In the genomic region with DNA sequence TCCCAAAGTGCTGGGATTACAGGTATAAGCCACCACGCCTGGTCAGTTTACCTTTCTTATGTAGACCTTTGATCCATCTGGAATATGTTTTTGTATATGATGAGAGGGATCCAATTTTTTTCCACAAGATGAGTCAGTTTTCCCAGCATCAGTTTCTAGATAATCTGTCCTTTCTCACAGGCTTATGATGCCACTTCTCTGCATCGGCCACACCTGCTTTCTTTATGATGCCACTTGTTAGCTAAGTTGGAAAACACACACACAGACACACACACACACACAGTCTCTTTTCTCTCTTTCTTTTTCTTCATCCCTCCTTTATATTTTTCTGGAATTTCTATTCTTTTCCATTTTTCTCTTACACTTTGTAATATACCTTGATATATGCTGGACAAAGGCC, we compare ENCODE assay signal across 21 cellular contexts.
DNase-seq lines count a peak whose midpoint lies in the region; ATAC-seq, FAIRE-seq and TF ChIP-seq lines count a peak whose summit lies in the region.
"Had no signal": no experiment of that assay in that cellular context is flagged by ENCODE, and none has a peak within 500 bp of the region (broad histone marks: within the 10 kb centered on the region; RNA-seq: fewer than 3 reads in every experiment).

No MANE protein-coding gene starts in this region.

- peaks cover 33% of the 10 kb centered on the region for H3K79me2 ChIP-seq in astrocyte (ENCODE audit: insufficient read depth, low read length)

- no peak overlapping the region for H3K14ac ChIP-seq in mesenchymal stem cell (ENCODE audit: low read length in 2 of 2)

- 82% methylated on average over 2 of the region's 2 CpGs for WGBS in A549 (ENCODE audit: missing lambda C conversion rate)
- WGBS in mesenchymal stem cell, result 97% methylated on average over 1 of the region's 2 CpGs

- no peaks in the 10 kb centered on the region for H3K27me3 Mint-ChIP-seq in astrocyte (ENCODE audit: low read depth, unreplicated experiment)
- H3K27me3 Mint-ChIP-seq: CD4-positive, CD25-positive, alpha-beta regulatory T cell; IgD-negative memory B cell had no signal

- H2AFZ ChIP-seq in astrocyte (ENCODE audit: low read depth, low read length), result no peak overlapping the region
- no peak overlapping the region for H2AFZ ChIP-seq in mesenchymal stem cell (ENCODE audit: low read depth, low read length)

- no peak overlapping the region for H2BK120ac ChIP-seq in mesenchymal stem cell (ENCODE audit: low read depth, low read length)

- TF ChIP-seq CTCF in A549 (IDR thresholded peaks at IDR 0.05) (no peak), astrocyte (IDR thresholded peaks at IDR 0.05; ENCODE audit: insufficient read depth, low read depth, low read length) (no peak)

- no peak for FAIRE-seq in A549 (lab: Jason Lieb, UNC)
- no peak for FAIRE-seq in astrocyte (lab: Jason Lieb, UNC)
- FAIRE-seq: GM12878, GM19239, HTR-8/SVneo had no signal

- H3K18ac ChIP-seq in mesenchymal stem cell (ENCODE audit: low read depth in 1 of 2, low read length in 2 of 2), result no peak overlapping the region

- H3K4me3 Mint-ChIP-seq in astrocyte (ENCODE audit: unreplicated experiment), result peak overlapping the region; percentile 24
- H3K4me3 Mint-ChIP-seq: CD4-positive, CD25-positive, alpha-beta regulatory T cell; CD8-positive, alpha-beta memory T cell; IgD-negative memory B cell had no signal

- TF ChIP-seq POLR2A in A549 (IDR thresholded peaks at IDR 0.05; ENCODE audit: low read length), result no peak

- CTCF ChIA-PET in A549 (lab: Yijun Ruan, JAX), result no interaction called here

- no peak overlapping the region for H4K91ac ChIP-seq in mesenchymal stem cell (ENCODE audit: low read length)

- H3K4me3 ChIP-seq in A549, result no peak overlapping the region
- H3K4me3 ChIP-seq in astrocyte (ENCODE audit: insufficient read depth, low read depth, low read length), result no peak overlapping the region
- no peak overlapping the region for H3K4me3 ChIP-seq in mesenchymal stem cell (ENCODE audit: insufficient read depth in 1 of 2, low read depth in 1 of 2, low read length in 2 of 2)
- H3K4me3 ChIP-seq in skeletal muscle tissue (ENCODE audit: low read length in 3 of 3), result no peak overlapping the region
- H3K4me3 ChIP-seq: GM12878, HAP-1 had no signal

- H3K9me3 Mint-ChIP-seq in astrocyte (ENCODE audit: unreplicated experiment), result no peaks in the 10 kb centered on the region
- H3K9me3 Mint-ChIP-seq: CD8-positive, alpha-beta memory T cell; IgD-negative memory B cell had no signal

- H3K79me1 ChIP-seq in mesenchymal stem cell (replicated peaks; ENCODE audit: low read length, poor library complexity, severe bottlenecking), result peaks cover 10% of the 10 kb centered on the region

- no peak overlapping the region for H3K27ac Mint-ChIP-seq in astrocyte (ENCODE audit: unreplicated experiment)
- H3K27ac Mint-ChIP-seq: IgD-negative memory B cell had no signal

- H3K4me2 ChIP-seq in A549, result peak overlapping the region; percentile 92
- no peak overlapping the region for H3K4me2 ChIP-seq in astrocyte (ENCODE audit: low read length)
- no peak overlapping the region for H3K4me2 ChIP-seq in mesenchymal stem cell (ENCODE audit: low read length, poor library complexity, severe bottlenecking)

- POLR2A ChIA-PET in A549 (lab: Yijun Ruan, JAX), result no interaction called here

- H2BK12ac ChIP-seq in mesenchymal stem cell (ENCODE audit: low read length in 2 of 2), result no peak overlapping the region

- no peaks in the 10 kb centered on the region for H3K27me3 ChIP-seq in astrocyte (ENCODE audit: insufficient read depth, low read length)
- no peaks in the 10 kb centered on the region for H3K27me3 ChIP-seq in mesenchymal stem cell (ENCODE audit: control insufficient read depth in 1 of 2, insufficient read depth in 1 of 2, low read length in 2 of 2)
- H3K27me3 ChIP-seq in skeletal muscle tissue (ENCODE audit: control insufficient read depth in 3 of 3, insufficient read depth in 3 of 3, low read length in 3 of 3), result no peaks in the 10 kb centered on the region
- H3K27me3 ChIP-seq: BE2C had no signal

- ATAC-seq in A549 (no peak), HG03095 (IDR thresholded peaks at IDR 0.05; ENCODE audit: unreplicated experiment) (no peak)
- ATAC-seq: GM12878 had no signal

- H3K4ac ChIP-seq in mesenchymal stem cell (ENCODE audit: low read depth in 1 of 2, low read length in 2 of 2), result no peak overlapping the region

- no peak for TF ChIP-seq RAD21 in A549 (conservative IDR thresholded peaks at IDR 0.05 in 1 of 2, IDR thresholded peaks at IDR 0.05 in 1 of 2)

- DNase-seq in A549 (ENCODE audit: low read depth in 1 of 2, low spot score in 1 of 2), result no peak
- no peak for DNase-seq in astrocyte (ENCODE audit: low read depth)
- DNase-seq in mesenchymal stem cell, result no peak
- no peak for DNase-seq in SKM-1 (lab: John Stamatoyannopoulos, UW; ENCODE audit: unreplicated experiment)
- DNase-seq: ACHN; BE2C; C1 segment of cervical spinal cord; CD4-positive, CD25-positive, alpha-beta regulatory T cell; CD8-positive, alpha-beta memory T cell; COR-L47; DMS 273 treated with DMSO at 0.1 percent for 48 hours; DMS53; DND-41; EL had no signal

- no peak for TF ChIP-seq EP300 in A549 (IDR thresholded peaks at IDR 0.05)

- H3K9ac ChIP-seq in astrocyte (ENCODE audit: low read length) (no peak overlapping the region), mesenchymal stem cell (ENCODE audit: low read length) (peak overlapping the region; percentile 90), skeletal muscle tissue (ENCODE audit: low read depth in 1 of 3, low read length in 3 of 3) (no peak overlapping the region)

- no peak overlapping the region for H2BK15ac ChIP-seq in mesenchymal stem cell (ENCODE audit: low read depth, poor library complexity, severe bottlenecking)

- H3K27ac ChIP-seq in A549, result no peak overlapping the region; a peak in 3 of 6 replicates
- no peak overlapping the region for H3K27ac ChIP-seq in astrocyte (ENCODE audit: low read depth, low read length)
- H3K27ac ChIP-seq in mesenchymal stem cell (ENCODE audit: low read length, poor library complexity, severe bottlenecking), result no peak overlapping the region
- H3K27ac ChIP-seq in skeletal muscle tissue (ENCODE audit: low read depth, low read length), result peak overlapping the region; percentile 10

- no peak overlapping the region for H4K8ac ChIP-seq in mesenchymal stem cell (ENCODE audit: low read length)

- H4K20me1 ChIP-seq in astrocyte (ENCODE audit: insufficient read depth, low read length), result peaks cover 28% of the 10 kb centered on the region

- peaks cover 38% of the 10 kb centered on the region for H3K4me1 Mint-ChIP-seq in astrocyte (ENCODE audit: low read depth, unreplicated experiment)
- H3K4me1 Mint-ChIP-seq: CD4-positive, CD25-positive, alpha-beta regulatory T cell; CD8-positive, alpha-beta memory T cell; IgD-negative memory B cell had no signal

- H3K9me3 ChIP-seq in A549, result no peaks in the 10 kb centered on the region
- no peaks in the 10 kb centered on the region for H3K9me3 ChIP-seq in astrocyte (ENCODE audit: insufficient read depth, low read depth, low read length)
- no peaks in the 10 kb centered on the region for H3K9me3 ChIP-seq in mesenchymal stem cell (ENCODE audit: control insufficient read depth, low read length)
- H3K9me3 ChIP-seq in skeletal muscle tissue (ENCODE audit: control insufficient read depth in 3 of 3, low read length in 3 of 3), result no peaks in the 10 kb centered on the region
- H3K9me3 ChIP-seq: BE2C, HAP-1 had no signal

- no peak overlapping the region for H3K23ac ChIP-seq in mesenchymal stem cell (ENCODE audit: low read length in 2 of 2)

- H2AK5ac ChIP-seq in mesenchymal stem cell (ENCODE audit: low read length, severe bottlenecking), result no peak overlapping the region

- H3K36me3 ChIP-seq in astrocyte (ENCODE audit: insufficient read depth, low read length) (no peaks in the 10 kb centered on the region), mesenchymal stem cell (ENCODE audit: control insufficient read depth in 1 of 2, insufficient read depth in 2 of 2, low read depth in 1 of 2, low read length in 2 of 2) (no peaks in the 10 kb centered on the region), skeletal muscle tissue (ENCODE audit: control insufficient read depth in 3 of 3, insufficient read depth in 3 of 3, low read length in 3 of 3) (no peaks in the 10 kb centered on the region)
- H3K36me3 ChIP-seq: BE2C, HAP-1 had no signal

- no peak overlapping the region for H2BK5ac ChIP-seq in mesenchymal stem cell (ENCODE audit: low read depth, low read length, poor library complexity, severe bottlenecking)

- H3K36me3 Mint-ChIP-seq in astrocyte (ENCODE audit: low read depth, unreplicated experiment), result no peaks in the 10 kb centered on the region
- H3K36me3 Mint-ChIP-seq: CD4-positive, CD25-positive, alpha-beta regulatory T cell; CD8-positive, alpha-beta memory T cell had no signal

- H3K4me1 ChIP-seq in A549 (peaks cover 59% of the 10 kb centered on the region), astrocyte (ENCODE audit: insufficient read depth, low read length) (peaks cover 17% of the 10 kb centered on the region), mesenchymal stem cell (ENCODE audit: control insufficient read depth, insufficient read depth, low read depth, low read length) (peaks cover 13% of the 10 kb centered on the region), skeletal muscle tissue (ENCODE audit: control insufficient read depth in 3 of 3, insufficient read depth in 3 of 3, low read length in 3 of 3) (peaks cover 12 to 34% (median 16%) of the 10 kb centered on the region in 3 donors)
- H3K4me1 ChIP-seq: BE2C, HAP-1 had no signal

TF ChIP-seq in A549, 52 proteins besides CTCF, POLR2A, EP300 and RAD21 (continues in another document):
- TF ChIP-seq PHF8 (IDR thresholded peaks at IDR 0.05; ENCODE audit: borderline replicate concordance, low read depth), result no peak
- TF ChIP-seq POLR2AphosphoS2 (conservative IDR thresholded peaks at IDR 0.05; ENCODE audit: low read length), result no peak
- no peak for TF ChIP-seq NPAS2 (CRISPR knock-in tag; IDR thresholded peaks at IDR 0.05; ENCODE audit: borderline replicate concordance)
- TF ChIP-seq CBX2 (IDR thresholded peaks at IDR 0.05; ENCODE audit: borderline replicate concordance, low read depth), result no peak
- TF ChIP-seq NR3C1 (IDR thresholded peaks at IDR 0.05), result no peak
- TF ChIP-seq, protein P1, sequence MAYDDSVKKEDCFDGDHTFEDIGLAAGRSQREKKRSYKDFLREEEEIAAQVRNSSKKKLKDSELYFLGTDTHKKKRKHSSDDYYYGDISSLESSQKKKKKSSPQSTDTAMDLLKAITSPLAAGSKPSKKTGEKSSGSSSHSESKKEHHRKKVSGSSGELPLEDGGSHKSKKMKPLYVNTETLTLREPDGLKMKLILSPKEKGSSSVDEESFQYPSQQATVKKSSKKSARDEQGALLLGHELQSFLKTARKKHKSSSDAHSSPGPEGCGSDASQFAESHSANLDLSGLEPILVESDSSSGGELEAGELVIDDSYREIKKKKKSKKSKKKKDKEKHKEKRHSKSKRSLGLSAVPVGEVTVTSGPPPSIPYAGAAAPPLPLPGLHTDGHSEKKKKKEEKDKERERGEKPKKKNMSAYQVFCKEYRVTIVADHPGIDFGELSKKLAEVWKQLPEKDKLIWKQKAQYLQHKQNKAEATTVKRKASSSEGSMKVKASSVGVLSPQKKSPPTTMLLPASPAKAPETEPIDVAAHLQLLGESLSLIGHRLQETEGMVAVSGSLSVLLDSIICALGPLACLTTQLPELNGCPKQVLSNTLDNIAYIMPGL (CRISPR knock-in tag; IDR thresholded peaks at IDR 0.05; ENCODE audit: borderline replicate concordance), result no peak
